Comparison of ENCODE assay signal across 9 cellular contexts in the genomic region with DNA sequence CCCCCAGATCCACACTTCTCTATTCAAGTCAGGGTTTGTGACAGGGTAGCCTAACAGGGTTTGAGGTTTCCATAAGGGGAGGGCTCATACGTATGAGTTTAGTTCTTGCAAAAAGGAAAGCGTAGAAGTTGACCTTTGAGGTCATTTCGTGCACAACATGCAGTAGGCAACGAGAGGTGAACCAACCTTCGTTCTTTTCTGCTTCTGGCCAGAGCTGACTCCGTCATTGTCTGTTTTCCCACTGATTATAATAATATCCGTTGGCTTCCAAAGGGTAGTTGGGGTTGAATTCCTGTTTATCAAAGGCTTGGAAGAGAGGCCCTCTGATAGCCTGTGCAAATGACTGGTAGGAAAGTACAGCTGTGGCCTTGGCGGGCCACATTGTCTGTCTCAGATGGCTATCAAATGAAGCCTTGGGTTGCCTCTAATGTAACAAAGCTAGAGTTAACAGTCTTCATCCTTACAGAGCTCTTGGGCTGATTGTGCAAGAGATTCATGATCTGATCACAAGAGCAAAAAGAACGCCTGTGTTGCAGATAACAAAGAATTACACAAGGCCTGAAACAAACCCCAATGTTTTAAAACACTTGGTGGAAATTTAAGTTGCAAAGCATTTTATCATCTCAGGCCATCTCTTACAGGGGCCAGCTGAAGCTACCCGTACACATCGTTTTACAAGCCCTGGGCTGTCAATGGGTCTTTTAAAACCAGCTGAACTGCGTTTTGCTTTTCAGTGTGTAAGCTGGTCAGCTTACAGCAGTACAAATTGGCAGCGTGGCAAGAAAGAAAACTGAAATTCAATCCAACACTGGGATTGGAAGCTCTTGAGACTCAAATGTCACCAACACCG. TPM values are rescaled to one million over a fixed set of nuclear protein-coding genes. Genes with fewer than 3 reads are reported as not detected.
DNase-seq lines count a peak whose midpoint lies in the region; TF ChIP-seq lines count a peak whose summit lies in the region.
"Had no signal": no experiment of that assay in that cellular context is flagged by ENCODE, and none has a peak within 500 bp of the region (broad histone marks: within the 10 kb centered on the region; RNA-seq: fewer than 3 reads in every experiment).

No MANE protein-coding gene starts in this region.

- TF ChIP-seq EP300 in suprapubic skin (IDR thresholded peaks at IDR 0.05) = no peak
- TF ChIP-seq EP300 in ovary (IDR thresholded peaks at IDR 0.05) = no peak

- H3K4me3 ChIP-seq in suprapubic skin (no peak overlapping the region), ovary (no peak overlapping the region)
- H3K4me3 ChIP-seq: mucosa of descending colon had no signal

- TF ChIP-seq CTCF in suprapubic skin (IDR thresholded peaks at IDR 0.05) (no peak), ovary (IDR thresholded peaks at IDR 0.05) (no peak)

- H3K9me3 ChIP-seq in suprapubic skin (no peaks in the 10 kb centered on the region), ovary (no peaks in the 10 kb centered on the region)
- H3K9me3 ChIP-seq: mucosa of descending colon had no signal

- WGBS in suprapubic skin = 77% methylated on average over 14 of the region's 14 CpGs
- 65 to 77% (median 69%) methylated on average over 14 of the region's 14 CpGs for WGBS in ovary, 3 donors

- H3K36me3 Mint-ChIP-seq in activated T-helper 1 cell treated with anti-CD3 and anti-CD28 coated beads, Interleukin-12 subunit alpha, Interleukin-12 subunit beta, Interleukin-2, Interleukin-4 antibody, amounts not matched to agents 30 ng/mL and 10 ng/mL and 1 ng/mL, durations not matched to agents 14 hours and 24 hours and 36 hours (ENCODE audit: low read depth) = peaks cover 4% of the 10 kb centered on the region

- H3K36me3 ChIP-seq in suprapubic skin = no peaks in the 10 kb centered on the region
- H3K36me3 ChIP-seq in ovary = no peaks in the 10 kb centered on the region

- TF ChIP-seq POLR2A in suprapubic skin (IDR thresholded peaks at IDR 0.05) (no peak), ovary (IDR thresholded peaks at IDR 0.05) (no peak)

- peak; percentile 12 for DNase-seq in activated CD4-positive, alpha-beta T cell treated with anti-CD3 and anti-CD28 coated beads for 48 hours
- DNase-seq in activated CD4-positive, alpha-beta T cell treated with anti-CD3 and anti-CD28 coated beads, Interleukin-2, amount 50 U/mL, for 4 hours = no peak
- DNase-seq in activated T-helper 1 cell treated with anti-CD3 and anti-CD28 coated beads, Interleukin-12 subunit alpha, Interleukin-12 subunit beta, Interleukin-2, Interleukin-4 antibody, amounts not matched to agents 30 ng/mL and 10 ng/mL and 1 ng/mL, durations not matched to agents 14 hours and 24 hours and 36 hours (ENCODE audit: low spot score) = no peak
- DNase-seq in suprapubic skin (ENCODE audit: low spot score in 2 of 2) = no peak
- DNase-seq in ovary = no peak
- DNase-seq in retina = no peak
- no peak for DNase-seq in HUDEP-2 (lab: John Stamatoyannopoulos, UW; ENCODE audit: unreplicated experiment in 76 of 76)
- DNase-seq: mucosa of descending colon had no signal

- intact Hi-C loops in activated T-helper 1 cell treated with anti-CD3 and anti-CD28 coated beads, Interleukin-12 subunit alpha, Interleukin-12 subunit beta, Interleukin-2, Interleukin-4 antibody, amounts not matched to agents 30 ng/mL and 10 ng/mL and 1 ng/mL, durations not matched to agents 14 hours and 24 hours and 36 hours (cut with micrococcal nuclease) = loop anchor here (1.0 to 10.0 kb wide), 5 partner anchors 112 to 937 kb away; a partner anchor contains a TSS
- intact Hi-C loops in ovary (cut with DNase I) = loop anchor here in 1 of 4 donors (10.0 kb wide), 1 partner anchor 116 kb away; a partner anchor contains a TSS

- peak overlapping the region; percentile 58 for H3K4me3 Mint-ChIP-seq in activated T-helper 1 cell treated with anti-CD3 and anti-CD28 coated beads, Interleukin-12 subunit alpha, Interleukin-12 subunit beta, Interleukin-2, Interleukin-4 antibody, amounts not matched to agents 30 ng/mL and 10 ng/mL and 1 ng/mL, durations not matched to agents 14 hours and 24 hours and 36 hours

- H3K27me3 ChIP-seq in layer of hippocampus (ENCODE audit: control insufficient read depth, insufficient read depth, low read length) (no peaks in the 10 kb centered on the region), suprapubic skin (no peaks in the 10 kb centered on the region), ovary (no peaks in the 10 kb centered on the region)

- peaks cover 95% of the 10 kb centered on the region for H3K4me1 Mint-ChIP-seq in activated T-helper 1 cell treated with anti-CD3 and anti-CD28 coated beads, Interleukin-12 subunit alpha, Interleukin-12 subunit beta, Interleukin-2, Interleukin-4 antibody, amounts not matched to agents 30 ng/mL and 10 ng/mL and 1 ng/mL, durations not matched to agents 14 hours and 24 hours and 36 hours (ENCODE audit: low read depth)

- peak overlapping the region; percentile 96 for H3K27ac Mint-ChIP-seq in activated T-helper 1 cell treated with anti-CD3 and anti-CD28 coated beads, Interleukin-12 subunit alpha, Interleukin-12 subunit beta, Interleukin-2, Interleukin-4 antibody, amounts not matched to agents 30 ng/mL and 10 ng/mL and 1 ng/mL, durations not matched to agents 14 hours and 24 hours and 36 hours

- H3K27ac ChIP-seq in layer of hippocampus (ENCODE audit: low read depth, low read length) = peak overlapping the region; percentile 40
- peak overlapping the region; percentile 70 for H3K27ac ChIP-seq in suprapubic skin
- H3K27ac ChIP-seq in ovary = peak overlapping the region in 1 of 2 donors; percentile 39

- no peaks in the 10 kb centered on the region for H3K27me3 Mint-ChIP-seq in activated T-helper 1 cell treated with anti-CD3 and anti-CD28 coated beads, Interleukin-12 subunit alpha, Interleukin-12 subunit beta, Interleukin-2, Interleukin-4 antibody, amounts not matched to agents 30 ng/mL and 10 ng/mL and 1 ng/mL, durations not matched to agents 14 hours and 24 hours and 36 hours (ENCODE audit: insufficient read depth)

- H3K4me1 ChIP-seq in suprapubic skin = peaks cover 19% of the 10 kb centered on the region
- H3K4me1 ChIP-seq in ovary (ENCODE audit: insufficient read depth) = peaks cover 1% of the 10 kb centered on the region

- H3K9me3 Mint-ChIP-seq in activated T-helper 1 cell treated with anti-CD3 and anti-CD28 coated beads, Interleukin-12 subunit alpha, Interleukin-12 subunit beta, Interleukin-2, Interleukin-4 antibody, amounts not matched to agents 30 ng/mL and 10 ng/mL and 1 ng/mL, durations not matched to agents 14 hours and 24 hours and 36 hours = no peaks in the 10 kb centered on the region

RNA-seq across cellular contexts. Expression of a gene that starts 46.1 kb away (rescaled TPM):
- 0.05 TPM in 2 replicates for total RNA-seq in activated T-helper 1 cell treated with anti-CD3 and anti-CD28 coated beads, Interleukin-12 subunit alpha, Interleukin-12 subunit beta, Interleukin-2, Interleukin-4 antibody, amounts not matched to agents 30 ng/mL and 10 ng/mL and 1 ng/mL, durations not matched to agents 14 hours and 24 hours and 36 hours
- total RNA-seq in suprapubic skin = not detected
- total RNA-seq in ovary = 1 to 10 TPM in 1 of 7 donors, under 1 TPM in 3, not detected in 3; 0.10 to 1.0 (median 0.74) TPM
- polyA plus RNA-seq in ovary = 1 to 10 TPM in 1 of 2 donors, not detected in 1; 1.6 TPM
